ENCODE assay signal across 16 cellular contexts in genomic region chr2:74290066-74290465, GRCh38. TPM values are rescaled to one million over a fixed set of nuclear protein-coding genes. Genes with fewer than 3 reads are reported as not detected.
DNase-seq lines count a peak whose midpoint lies in the region; ATAC-seq, FAIRE-seq and TF ChIP-seq lines count a peak whose summit lies in the region.
"Had no signal": no experiment of that assay in that cellular context is flagged by ENCODE, and none has a peak within 500 bp of the region (broad histone marks: within the 10 kb centered on the region; RNA-seq: fewer than 3 reads in every experiment).

No MANE protein-coding gene starts in this region.

- in situ Hi-C loops in HepG2 (cut with HindIII; ENCODE audit: extremely low pct_ligation_motif_present, low pct_unique_long_range_greater_than_20kb) = no loop called here

- TF ChIP-seq POLR2A in HepG2 (IDR thresholded peaks at IDR 0.05; ENCODE audit: insufficient read depth in 1 of 2, low read depth in 2 of 2, low read length in 2 of 2) = no peak

- no TSS peak for BruUV-seq in HepG2 (replicated peaks; lab: Mats Ljungman, UMichigan)

- no peaks in the 10 kb centered on the region for H3K27me3 Mint-ChIP-seq in T-helper 1 cell treated with Interleukin-12 subunit alpha and Interleukin-12 subunit beta and Interleukin-4 antibody, amounts not matched to agents 30 μg/mL and 1 μg/mL, for 36 hours (ENCODE audit: low read depth)
- no peaks in the 10 kb centered on the region for H3K27me3 Mint-ChIP-seq in natural killer cell treated with Interleukin-12 subunit alpha and Interleukin-12 subunit beta and Interleukin-15 and Interleukin-18, amount 100 ng/mL, for 72 hours

- H4K20me1 ChIP-seq in hepatocyte (ENCODE audit: insufficient read depth, poor library complexity, severe bottlenecking) (no peaks in the 10 kb centered on the region), HepG2 (ENCODE audit: insufficient read depth, low read length) (no peaks in the 10 kb centered on the region)

- H3K9me3 ChIP-seq in hepatocyte (ENCODE audit: low read depth) = no peaks in the 10 kb centered on the region
- no peaks in the 10 kb centered on the region for H3K9me3 ChIP-seq in HepG2 (ENCODE audit: low read length)
- H3K9me3 ChIP-seq: body of pancreas, SK-N-SH, transverse colon had no signal

- peak overlapping the region; percentile 84 for H3K27ac Mint-ChIP-seq in T-helper 1 cell treated with Interleukin-12 subunit alpha and Interleukin-12 subunit beta and Interleukin-4 antibody, amounts not matched to agents 30 μg/mL and 1 μg/mL, for 36 hours
- H3K27ac Mint-ChIP-seq in natural killer cell treated with Interleukin-12 subunit alpha and Interleukin-12 subunit beta and Interleukin-15 and Interleukin-18, amount 100 ng/mL, for 72 hours = peak overlapping the region; percentile 27 to 54

- no peak for TF ChIP-seq RAD21 in HepG2 (CRISPR knock-in tag; IDR thresholded peaks at IDR 0.05)

- CTCF ChIA-PET in HepG2 (lab: Yijun Ruan, JAX; ENCODE audit: low intra/inter-chr PET ratio, low total read pairs) = no interaction called here

- no peaks in the 10 kb centered on the region for H3K36me3 Mint-ChIP-seq in T-helper 1 cell treated with Interleukin-12 subunit alpha and Interleukin-12 subunit beta and Interleukin-4 antibody, amounts not matched to agents 30 μg/mL and 1 μg/mL, for 36 hours (ENCODE audit: low read depth)
- H3K36me3 Mint-ChIP-seq in natural killer cell treated with Interleukin-12 subunit alpha and Interleukin-12 subunit beta and Interleukin-15 and Interleukin-18, amount 100 ng/mL, for 72 hours = no peaks in the 10 kb centered on the region

- 36% methylated on average over 3 of the region's 3 CpGs for WGBS in hepatocyte (ENCODE audit: low lambda C conversion rate, missing lambda C conversion rate)
- WGBS in HepG2 (ENCODE audit: low lambda C conversion rate) = 75% methylated on average over 3 of the region's 3 CpGs

- TF ChIP-seq EP300 in HepG2 (IDR thresholded peaks at IDR 0.05; ENCODE audit: low read depth in 2 of 2, low read length in 2 of 2) (no peak), HepG2 (CRISPR knock-in tag; IDR thresholded peaks at IDR 0.05; ENCODE audit: borderline replicate concordance) (no peak)

- H2AFZ ChIP-seq in hepatocyte = no peak overlapping the region
- no peak overlapping the region for H2AFZ ChIP-seq in HepG2 (ENCODE audit: low read length)

- H3K4me2 ChIP-seq in hepatocyte (no peak overlapping the region), HepG2 (ENCODE audit: low read depth, low read length) (no peak overlapping the region)
- H3K4me2 ChIP-seq: SK-N-SH had no signal

- no peaks in the 10 kb centered on the region for H3K9me3 Mint-ChIP-seq in T-helper 1 cell treated with Interleukin-12 subunit alpha and Interleukin-12 subunit beta and Interleukin-4 antibody, amounts not matched to agents 30 μg/mL and 1 μg/mL, for 36 hours
- H3K9me3 Mint-ChIP-seq in natural killer cell treated with Interleukin-12 subunit alpha and Interleukin-12 subunit beta and Interleukin-15 and Interleukin-18, amount 100 ng/mL, for 72 hours = no peaks in the 10 kb centered on the region
- H3K9me3 Mint-ChIP-seq: activated T-helper 2 cell treated with anti-CD3 and anti-CD28 coated beads, Interferon-gamma antibody, Interleukin-2, Interleukin-4, amounts not matched to agents 10 μg/mL and 5 μg/mL and 100 μg/mL, durations not matched to agents 14 hours and 24 hours and 36 hours had no signal

- intact Hi-C loops in HepG2 (cut with micrococcal nuclease; ENCODE audit: unreplicated experiment) = no loop called here

- H3K4me1 ChIP-seq in hepatocyte (ENCODE audit: insufficient read depth) (peaks cover 13% of the 10 kb centered on the region), HepG2 (ENCODE audit: insufficient read depth, low read length) (peaks cover 20% of the 10 kb centered on the region)
- H3K4me1 ChIP-seq: body of pancreas had no signal

- no peak overlapping the region for H3K4me3 Mint-ChIP-seq in T-helper 1 cell treated with Interleukin-12 subunit alpha and Interleukin-12 subunit beta and Interleukin-4 antibody, amounts not matched to agents 30 μg/mL and 1 μg/mL, for 36 hours
- peak overlapping the region; percentile 13 for H3K4me3 Mint-ChIP-seq in natural killer cell treated with Interleukin-12 subunit alpha and Interleukin-12 subunit beta and Interleukin-15 and Interleukin-18, amount 100 ng/mL, for 72 hours

- H3K36me3 ChIP-seq in hepatocyte (replicated peaks; ENCODE audit: insufficient read depth, low read depth) (no peaks in the 10 kb centered on the region), HepG2 (replicated peaks in 1 of 2; ENCODE audit: control insufficient read depth in 1 of 2, insufficient read depth in 2 of 2, low read length in 2 of 2) (no peaks in the 10 kb centered on the region)
- H3K36me3 ChIP-seq: transverse colon had no signal

- POLR2A ChIA-PET in HepG2 (lab: Yijun Ruan, JAX) = no interaction called here

- no peaks in the 10 kb centered on the region for H3K9me2 ChIP-seq in hepatocyte (replicated peaks; ENCODE audit: insufficient read depth)
- H3K9me2 ChIP-seq: SK-N-SH had no signal

- TF ChIP-seq CTCF in hepatocyte (IDR thresholded peaks at IDR 0.05; ENCODE audit: poor library complexity) = no peak
- TF ChIP-seq CTCF in HepG2 (CRISPR knock-in tag; IDR thresholded peaks at IDR 0.05) = no peak

- H3K4me3 ChIP-seq in hepatocyte (no peak overlapping the region), HepG2 (replicated peaks in 1 of 3; ENCODE audit: insufficient read depth in 1 of 3, low read depth in 2 of 3, low read length in 3 of 3) (no peak overlapping the region)
- H3K4me3 ChIP-seq: body of pancreas, transverse colon had no signal

- no peak for FAIRE-seq in HepG2 (lab: Jason Lieb, UNC)
- FAIRE-seq: G401.6 had no signal

- H3K27me3 ChIP-seq in hepatocyte = no peaks in the 10 kb centered on the region
- peaks cover 0 to 20% of the 10 kb centered on the region in 2 experiments; a peak in 2 of 5 replicates for H3K27me3 ChIP-seq in HepG2 (ENCODE audit: control insufficient read depth in 1 of 2, insufficient read depth in 2 of 2, low read length in 2 of 2)
- H3K27me3 ChIP-seq: body of pancreas, transverse colon had no signal

- ATAC-seq in HG02798 (IDR thresholded peaks at IDR 0.05; ENCODE audit: poor library complexity, unreplicated experiment) (peak; percentile 3), HepG2 (no peak)
- peak; percentile 22 to 25 for ATAC-seq in natural killer cell treated with Interleukin-12 subunit alpha and Interleukin-12 subunit beta and Interleukin-15 and Interleukin-18, amount 100 ng/mL, for 72 hours
- ATAC-seq: body of pancreas had no signal

- DNase-seq in T-helper 1 cell (no peak), activated gamma-delta T cell treated with Interleukin-2 at 50 U/mL for 16 hours (peak; percentile 6), hepatocyte (ENCODE audit: low spot score) (no peak), foreskin melanocyte (no peak), HepG2 (ENCODE audit: low spot score) (no peak)
- DNase-seq in natural killer cell treated with Interleukin-12 subunit alpha and Interleukin-12 subunit beta and Interleukin-15 and Interleukin-18, amount 100 ng/mL, for 72 hours (ENCODE audit: low spot score) = no peak
- DNase-seq: 8988T, body of pancreas, NCI-H2171, OCI-M1, SK-N-SH had no signal

- H3K27ac ChIP-seq in hepatocyte (no peak overlapping the region), HepG2 (ENCODE audit: extremely low read length, insufficient read depth, low read length) (no peak overlapping the region)
- H3K27ac ChIP-seq: body of pancreas had no signal

- H3K79me2 ChIP-seq in hepatocyte (no peaks in the 10 kb centered on the region), HepG2 (ENCODE audit: insufficient read depth, low read length) (no peaks in the 10 kb centered on the region)

- peaks cover 7% of the 10 kb centered on the region for H3K4me1 Mint-ChIP-seq in T-helper 1 cell treated with Interleukin-12 subunit alpha and Interleukin-12 subunit beta and Interleukin-4 antibody, amounts not matched to agents 30 μg/mL and 1 μg/mL, for 36 hours (ENCODE audit: low read depth)
- H3K4me1 Mint-ChIP-seq in natural killer cell treated with Interleukin-12 subunit alpha and Interleukin-12 subunit beta and Interleukin-15 and Interleukin-18, amount 100 ng/mL, for 72 hours (ENCODE audit: low read depth in 2 of 2) = peaks cover 9 to 15% of the 10 kb centered on the region in 2 donors

- no peak overlapping the region for H3K9ac ChIP-seq in HepG2 (ENCODE audit: insufficient read depth, low read depth, low read length)
- H3K9ac ChIP-seq: SK-N-SH had no signal

TF ChIP-seq in HepG2, 621 proteins besides CTCF, POLR2A, EP300 and RAD21 (continues in another document):
- no peak for TF ChIP-seq SMARCE1 (IDR thresholded peaks at IDR 0.05; ENCODE audit: borderline replicate concordance)
- TF ChIP-seq ZNF839 (CRISPR knock-in tag; IDR thresholded peaks at IDR 0.05; ENCODE audit: borderline replicate concordance) = no peak
- no peak for TF ChIP-seq ZNF496 (CRISPR knock-in tag; IDR thresholded peaks at IDR 0.05; ENCODE audit: insufficient replicate concordance)

RNA-seq across cellular contexts. Expression of gene SLC4A5, which starts 53.1 kb away (rescaled TPM):
- total RNA-seq in natural killer cell treated with Interleukin-12 subunit alpha and Interleukin-12 subunit beta and Interleukin-15 and Interleukin-18, amount 100 ng/mL, for 72 hours = 1 to 10 TPM; 1.2 to 3.2 TPM
- 0.36 and 1.5 TPM in 2 replicates for total RNA-seq in hepatocyte
- 0.28 and 1.7 TPM in 2 replicates for polyA plus RNA-seq in hepatocyte
- total RNA-seq in HepG2 (2016; rRNA removed; fragmentation: Illumina TruSeq; extraction: Trizol) = 0.25 TPM in 1 of 2 replicates, not detected in the other
- not detected in 2 replicates for total RNA-seq in HepG2 (2016; cell fraction: cytosol; rRNA removed; fragmentation: Illumina TruSeq; extraction: Trizol; ENCODE audit: low read depth)
- total RNA-seq in HepG2 (2016; cell fraction: insoluble cytoplasmic fraction; rRNA removed; fragmentation: Illumina TruSeq; extraction: Trizol) = 0.09 TPM in 1 of 2 replicates, not detected in the other
- not detected in 2 replicates for total RNA-seq in HepG2 (2016; cell fraction: membrane; rRNA removed; fragmentation: Illumina TruSeq; extraction: Trizol)
- total RNA-seq in HepG2 (2016; cell fraction: nucleus; rRNA removed; fragmentation: Illumina TruSeq; extraction: Trizol) = 0.34 and 0.53 TPM in 2 replicates
- 0.50 and 0.51 TPM in 2 replicates for polyA plus RNA-seq in HepG2 (2011; rRNA removed)
- polyA plus RNA-seq in HepG2 (2011; cell fraction: cytosol; rRNA removed) = 0.01 TPM in 1 of 2 replicates, not detected in the other
- polyA plus RNA-seq in HepG2 (2011; cell fraction: nucleus; rRNA removed) = 0.14 and 0.74 TPM in 2 replicates
- polyA plus RNA-seq in HepG2 (2012) = 0.74 and 0.93 TPM in 2 replicates
- not detected in 2 replicates for polyA plus RNA-seq in HepG2 (2016; cell fraction: cytosol; fragmentation: Illumina TruSeq; extraction: Trizol; ENCODE audit: low read depth)
- 0.49 TPM in 1 of 2 replicates, not detected in the other for polyA plus RNA-seq in HepG2 (2016; cell fraction: insoluble cytoplasmic fraction; fragmentation: Illumina TruSeq; extraction: Trizol; ENCODE audit: low read depth)
- polyA plus RNA-seq in HepG2 (2016; cell fraction: membrane; fragmentation: Illumina TruSeq; extraction: Trizol; ENCODE audit: low read depth) = not detected in 2 replicates
- 0.30 and 1.1 TPM in 2 replicates for polyA plus RNA-seq in HepG2 (2016; cell fraction: nucleus; fragmentation: Illumina TruSeq; extraction: Trizol; ENCODE audit: insufficient read depth, low read depth)
- 0.26 and 0.56 TPM in 2 replicates for polyA minus RNA-seq in HepG2 (2011; rRNA and poly(A)+ RNA removed; ENCODE audit: low replicate concordance)
- polyA minus RNA-seq in HepG2 (2011; cell fraction: cytosol; rRNA and poly(A)+ RNA removed) = 0.09 TPM in 1 of 2 replicates, not detected in the other
- 1.0 and 1.1 TPM in 2 replicates for polyA minus RNA-seq in HepG2 (2011; cell fraction: nucleus; rRNA and poly(A)+ RNA removed)
